Comparison of ENCODE assay signal across 8 cellular contexts in the genomic region with DNA sequence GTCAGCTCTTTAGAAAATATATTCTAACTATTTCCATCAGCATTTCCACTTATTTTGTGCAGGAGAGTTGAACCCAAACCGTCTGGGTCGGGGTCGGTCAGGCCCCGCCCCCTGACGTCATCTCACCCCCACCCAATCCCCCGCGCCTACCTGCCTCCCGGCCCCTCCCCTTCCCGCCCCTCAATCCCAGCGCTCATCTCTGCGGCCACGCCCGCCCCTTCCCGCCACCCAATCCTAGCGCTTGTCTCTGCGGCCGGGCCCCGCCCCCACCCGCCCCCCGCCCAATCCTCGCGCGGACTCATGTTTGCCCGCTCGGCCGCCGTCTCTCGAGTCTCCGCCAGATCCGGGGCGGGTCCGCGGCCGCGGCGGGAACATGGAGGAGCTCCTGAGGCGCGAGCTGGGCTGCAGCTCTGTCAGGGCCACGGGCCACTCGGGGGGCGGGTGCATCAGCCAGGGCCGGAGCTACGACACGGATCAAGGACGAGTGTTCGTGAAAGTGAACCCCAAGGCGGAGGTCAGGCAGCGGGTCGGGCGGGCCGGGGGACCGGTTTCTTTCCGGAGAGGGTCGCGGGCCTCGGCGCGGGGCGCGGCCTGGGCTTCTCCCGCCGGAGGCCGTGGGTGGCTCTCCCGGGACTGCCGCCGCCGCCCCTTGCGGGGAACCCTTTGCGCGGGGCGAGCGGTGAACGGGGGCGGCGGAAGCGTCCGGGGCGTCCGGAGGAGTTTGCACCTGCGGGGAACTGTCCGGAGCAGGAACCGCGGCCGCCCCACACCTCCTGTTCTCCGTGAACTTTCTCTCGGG. TPM values are rescaled to one million over a fixed set of nuclear protein-coding genes. Genes with fewer than 3 reads are reported as not detected.
A peak's percentile ranks its signal among the peaks of the same experiment; 100 is the strongest.
DNase-seq lines count a peak whose midpoint lies in the region; ATAC-seq, FAIRE-seq and TF ChIP-seq lines count a peak whose summit lies in the region.

A gene with protein sequence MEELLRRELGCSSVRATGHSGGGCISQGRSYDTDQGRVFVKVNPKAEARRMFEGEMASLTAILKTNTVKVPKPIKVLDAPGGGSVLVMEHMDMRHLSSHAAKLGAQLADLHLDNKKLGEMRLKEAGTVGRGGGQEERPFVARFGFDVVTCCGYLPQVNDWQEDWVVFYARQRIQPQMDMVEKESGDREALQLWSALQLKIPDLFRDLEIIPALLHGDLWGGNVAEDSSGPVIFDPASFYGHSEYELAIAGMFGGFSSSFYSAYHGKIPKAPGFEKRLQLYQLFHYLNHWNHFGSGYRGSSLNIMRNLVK (plus strand): TSS at position 324 of the 799 bp plus-strand sequence. CDS start 50 bp downstream, at position 374.

- no TSS peak for BruUV-seq in HepG2 (replicated peaks; lab: Mats Ljungman, UMichigan)

- 2% methylated on average over 46 of the region's 86 CpGs for WGBS in HepG2 (ENCODE audit: low lambda C conversion rate)

- peaks cover 48% of the 10 kb centered on the region for H3K4me1 ChIP-seq in HepG2 (ENCODE audit: insufficient read depth, low read length)

- peaks cover 18% of the 10 kb centered on the region for H3K4me1 Mint-ChIP-seq in dendritic cell treated with granulocyte-macrophage colony-stimulating factor and Interleukin-4, amounts not matched to agents 40 ng/mL and 50 ng/mL, for 4 days (ENCODE audit: low read depth)

- H3K4me2 ChIP-seq in HepG2 (ENCODE audit: low read depth, low read length), result peak within 1 kb of the TSS; percentile 98

- TF ChIP-seq CTCF in AG10803 (conservative IDR thresholded peaks at IDR 0.05; ENCODE audit: low read length) (no peak), HepG2 (CRISPR knock-in tag; IDR thresholded peaks at IDR 0.05) (no peak)

- peak; percentile 63 for FAIRE-seq in HepG2 (lab: Jason Lieb, UNC)

- peak within 1 kb of the TSS; percentile 78 for H3K9ac ChIP-seq in HepG2 (ENCODE audit: insufficient read depth, low read depth, low read length)

- peak; percentile 69 to 76 for TF ChIP-seq POLR2A in HepG2 (IDR thresholded peaks at IDR 0.05; ENCODE audit: insufficient read depth in 1 of 2, low read depth in 2 of 2, low read length in 2 of 2)

- no peaks in the 10 kb centered on the region for H3K27me3 ChIP-seq in HepG2 (ENCODE audit: control insufficient read depth in 1 of 2, insufficient read depth in 2 of 2, low read length in 2 of 2)

- no peaks in the 10 kb centered on the region for H4K20me1 ChIP-seq in HepG2 (ENCODE audit: insufficient read depth, low read length)

- DNase-seq in AG10803 (ENCODE audit: low read depth) (peak; percentile 89), GM19240 (ENCODE audit: insufficient read length, low spot score) (peak; percentile 99), NCI-H82 (lab: John Stamatoyannopoulos, UW) (peak; percentile 94), HepG2 (ENCODE audit: low spot score) (peak; percentile 92)
- DNase-seq in activated CD4-positive, alpha-beta T cell treated with anti-CD3 and anti-CD28 coated beads, Interleukin-2, amount 50 U/mL, for 4 hours, result peak; percentile 72 to 76
- peak; percentile 93 for DNase-seq in stimulated activated CD4-positive, alpha-beta T cell treated with anti-CD3 and anti-CD28 coated beads, Interleukin-2, amount 100 ng/mL, for 4 hours (ENCODE audit: low read depth)

- POLR2A ChIA-PET in HepG2 (lab: Yijun Ruan, JAX), result interaction anchor here (0.6 to 2.4 kb wide), 12 partner anchors 11 to 883 kb away, joined by 3 to 25 read pairs (median 6); a partner anchor contains a TSS

- peak within 1 kb of the TSS; percentile 94 for H3K4me3 Mint-ChIP-seq in dendritic cell treated with granulocyte-macrophage colony-stimulating factor and Interleukin-4, amounts not matched to agents 40 ng/mL and 50 ng/mL, for 4 days

- no peaks in the 10 kb centered on the region for H3K27me3 Mint-ChIP-seq in dendritic cell treated with granulocyte-macrophage colony-stimulating factor and Interleukin-4, amounts not matched to agents 40 ng/mL and 50 ng/mL, for 4 days

- no peaks in the 10 kb centered on the region for H3K9me3 Mint-ChIP-seq in dendritic cell treated with granulocyte-macrophage colony-stimulating factor and Interleukin-4, amounts not matched to agents 40 ng/mL and 50 ng/mL, for 4 days

- no peaks in the 10 kb centered on the region for H3K9me3 ChIP-seq in HepG2 (ENCODE audit: low read length)

- no peak within 1 kb of the TSS for H2AFZ ChIP-seq in HepG2 (ENCODE audit: low read length)

- H3K27ac ChIP-seq in HepG2 (ENCODE audit: extremely low read length, insufficient read depth, low read length), result peak within 1 kb of the TSS; percentile 72

- intact Hi-C loops in dendritic cell treated with granulocyte-macrophage colony-stimulating factor and Interleukin-4, amounts not matched to agents 40 ng/mL and 50 ng/mL, for 4 days (cut with micrococcal nuclease), result loop anchor here (1.0 kb wide), 1 partner anchor 35 kb away; no protein-coding TSS in a partner anchor
- intact Hi-C loops in HepG2 (cut with micrococcal nuclease; ENCODE audit: unreplicated experiment), result loop anchor here (2.0 to 5.0 kb wide), 3 partner anchors 24 to 50 kb away; a partner anchor contains a TSS

- CTCF ChIA-PET in HepG2 (lab: Yijun Ruan, JAX; ENCODE audit: low intra/inter-chr PET ratio, low total read pairs), result interaction anchor here (1.0 kb wide), 1 partner anchor 58 kb away, joined by 3 read pairs; no protein-coding TSS in a partner anchor

- TF ChIP-seq EP300 in HepG2 (IDR thresholded peaks at IDR 0.05; ENCODE audit: low read depth in 2 of 2, low read length in 2 of 2), result no peak
- TF ChIP-seq EP300 in HepG2 (CRISPR knock-in tag; IDR thresholded peaks at IDR 0.05; ENCODE audit: borderline replicate concordance), result no peak

- peaks cover 3 to 21% of the 10 kb centered on the region in 2 experiments; a peak in 3 of 5 replicates for H3K36me3 ChIP-seq in HepG2 (replicated peaks in 1 of 2; ENCODE audit: control insufficient read depth in 1 of 2, insufficient read depth in 2 of 2, low read length in 2 of 2)

- ATAC-seq in HG03521 (IDR thresholded peaks at IDR 0.05; ENCODE audit: unreplicated experiment) (peak; percentile 73), HepG2 (peak; percentile 78)

- in situ Hi-C loops in HepG2 (cut with HindIII; ENCODE audit: extremely low pct_ligation_motif_present, low pct_unique_long_range_greater_than_20kb), result loop anchor here (5.0 kb wide), 1 partner anchor 36 kb away; a partner anchor contains a TSS

- H3K4me3 ChIP-seq in AG10803 (ENCODE audit: low read length) (peak within 1 kb of the TSS; percentile 77), HepG2 (replicated peaks in 1 of 3; ENCODE audit: insufficient read depth in 1 of 3, low read depth in 2 of 3, low read length in 3 of 3) (peak within 1 kb of the TSS; percentile 73 to 91 (median 74))

- peaks cover 34% of the 10 kb centered on the region for H3K36me3 Mint-ChIP-seq in dendritic cell treated with granulocyte-macrophage colony-stimulating factor and Interleukin-4, amounts not matched to agents 40 ng/mL and 50 ng/mL, for 4 days (ENCODE audit: low read depth)

- peaks cover 11% of the 10 kb centered on the region for H3K79me2 ChIP-seq in HepG2 (ENCODE audit: insufficient read depth, low read length)

- TF ChIP-seq RAD21 in HepG2 (CRISPR knock-in tag; IDR thresholded peaks at IDR 0.05), result no peak

- H3K27ac Mint-ChIP-seq in dendritic cell treated with granulocyte-macrophage colony-stimulating factor and Interleukin-4, amounts not matched to agents 40 ng/mL and 50 ng/mL, for 4 days, result peak within 1 kb of the TSS; percentile 84

TF ChIP-seq in HepG2, 621 proteins besides CTCF, POLR2A, EP300 and RAD21 (continues in another document):
- TF ChIP-seq GABPA (IDR thresholded peaks at IDR 0.05; ENCODE audit: low read depth, low read length) (peak; percentile 66), GABPA (CRISPR knock-in tag; IDR thresholded peaks at IDR 0.05; ENCODE audit: low read depth) (peak; percentile 79), ZSCAN30 (CRISPR knock-in tag; IDR thresholded peaks at IDR 0.05) (peak; percentile 30; the same call in 1 of the 2 replicates), TSC22D2 (CRISPR knock-in tag; IDR thresholded peaks at IDR 0.05; ENCODE audit: borderline replicate concordance) (0 out of 2 replicates have a peak, but pooled peaks have one; percentile 28)

RNA-seq across cellular contexts. Expression of the gene that starts here (rescaled TPM):
- 28.2 and 36.1 TPM in 2 replicates for total RNA-seq in HepG2 (2016; rRNA removed; fragmentation: Illumina TruSeq; extraction: Trizol)
- 5.3 and 7.1 TPM in 2 replicates for total RNA-seq in HepG2 (2016; cell fraction: cytosol; rRNA removed; fragmentation: Illumina TruSeq; extraction: Trizol; ENCODE audit: low read depth)
- 27.6 and 34.8 TPM in 2 replicates for total RNA-seq in HepG2 (2016; cell fraction: insoluble cytoplasmic fraction; rRNA removed; fragmentation: Illumina TruSeq; extraction: Trizol)
- total RNA-seq in HepG2 (2016; cell fraction: membrane; rRNA removed; fragmentation: Illumina TruSeq; extraction: Trizol), result 17.5 and 18.4 TPM in 2 replicates
- 16.5 and 21.0 TPM in 2 replicates for total RNA-seq in HepG2 (2016; cell fraction: nucleus; rRNA removed; fragmentation: Illumina TruSeq; extraction: Trizol)
- 22.1 and 22.4 TPM in 2 replicates for polyA plus RNA-seq in HepG2 (2011; rRNA removed)
- 17.7 and 18.3 TPM in 2 replicates for polyA plus RNA-seq in HepG2 (2011; cell fraction: cytosol; rRNA removed)
- 34.0 and 36.3 TPM in 2 replicates for polyA plus RNA-seq in HepG2 (2011; cell fraction: nucleus; rRNA removed)
- 27.4 and 37.9 TPM in 2 replicates for polyA plus RNA-seq in HepG2 (2012)
- 6.9 and 7.2 TPM in 2 replicates for polyA plus RNA-seq in HepG2 (2016; cell fraction: cytosol; fragmentation: Illumina TruSeq; extraction: Trizol; ENCODE audit: low read depth)
- 54.4 and 62.2 TPM in 2 replicates for polyA plus RNA-seq in HepG2 (2016; cell fraction: insoluble cytoplasmic fraction; fragmentation: Illumina TruSeq; extraction: Trizol; ENCODE audit: low read depth)
- polyA plus RNA-seq in HepG2 (2016; cell fraction: membrane; fragmentation: Illumina TruSeq; extraction: Trizol; ENCODE audit: low read depth), result 14.4 and 14.9 TPM in 2 replicates
- 57.5 and 59.5 TPM in 2 replicates for polyA plus RNA-seq in HepG2 (2016; cell fraction: nucleus; fragmentation: Illumina TruSeq; extraction: Trizol; ENCODE audit: insufficient read depth, low read depth)
- polyA minus RNA-seq in HepG2 (2011; rRNA and poly(A)+ RNA removed; ENCODE audit: low replicate concordance), result 13.3 and 23.3 TPM in 2 replicates
- polyA minus RNA-seq in HepG2 (2011; cell fraction: cytosol; rRNA and poly(A)+ RNA removed), result 11.0 and 11.2 TPM in 2 replicates
- 9.8 and 12.2 TPM in 2 replicates for polyA minus RNA-seq in HepG2 (2011; cell fraction: nucleus; rRNA and poly(A)+ RNA removed)

Comparison
In these comparisons a context has a peak if more than half of its experiments do, and no peak if none do; other contexts are left out.
1. Peak in every context shown above with its lines: DNase-seq, ATAC-seq, H3K4me3 ChIP-seq and H3K27ac ChIP-seq.